In the genomic region with DNA sequence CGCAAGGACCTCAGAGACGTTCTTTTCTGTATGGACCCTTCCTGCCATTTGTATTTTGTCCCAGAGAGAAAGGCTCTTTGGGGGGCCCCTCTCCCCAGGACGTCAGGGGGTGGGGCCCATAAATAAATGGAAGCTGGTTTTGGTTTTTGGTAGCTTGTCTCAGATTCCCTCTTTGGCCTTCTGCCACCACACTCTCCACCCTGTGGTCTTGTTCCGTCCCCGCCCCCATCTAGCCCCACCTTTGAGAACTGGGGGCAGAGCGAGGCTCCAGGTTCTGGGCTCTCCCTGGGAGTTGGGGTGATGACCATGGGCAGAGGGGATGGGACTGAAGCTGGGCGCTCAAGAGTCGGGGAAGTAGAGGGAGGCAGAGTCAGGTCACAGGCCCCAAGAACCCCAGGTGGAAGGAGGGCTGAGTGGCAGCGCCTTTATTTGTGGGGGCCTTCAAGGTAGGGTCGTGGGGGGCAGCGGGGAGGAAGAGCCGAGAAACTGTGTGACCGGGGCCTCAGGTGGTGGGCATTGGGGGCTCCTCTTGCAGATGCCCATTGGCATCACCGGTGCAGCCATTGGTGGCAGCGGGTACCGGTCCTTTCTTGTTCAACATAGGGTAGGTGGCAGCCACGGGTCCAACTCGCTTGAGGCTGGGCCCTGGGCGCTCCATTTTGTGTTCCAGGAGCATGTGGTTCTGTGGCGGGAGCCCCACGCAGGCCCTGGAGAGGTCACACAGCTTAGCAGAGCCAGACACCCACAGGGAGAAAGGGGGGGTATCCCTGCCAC, we compare ENCODE assay signal across 11 cellular contexts. TPM values are rescaled to one million over a fixed set of nuclear protein-coding genes. Genes with fewer than 3 reads are reported as not detected.
DNase-seq lines count a peak whose midpoint lies in the region; ATAC-seq and TF ChIP-seq lines count a peak whose summit lies in the region.
"Had no signal": no experiment of that assay in that cellular context is flagged by ENCODE, and none has a peak within 500 bp of the region (broad histone marks: within the 10 kb centered on the region; RNA-seq: fewer than 3 reads in every experiment).

No MANE protein-coding gene starts in this region.

- H3K4me3 ChIP-seq in GM12864 (ENCODE audit: low read depth, low read length) (peak overlapping the region; percentile 64), mesendoderm (ENCODE audit: low read length) (no peak overlapping the region)

- peak overlapping the region; percentile 59 for H3K27ac ChIP-seq in mesendoderm (ENCODE audit: low read depth, low read length)

- H3K9me3 Mint-ChIP-seq in activated naive CD8-positive, alpha-beta T cell (ENCODE audit: low read depth): no peaks in the 10 kb centered on the region

- no peak for TF ChIP-seq CTCF in GM12864 (IDR thresholded peaks at IDR 0.05; ENCODE audit: low read depth, low read length, missing control alignments)

- H3K4me2 ChIP-seq in mesendoderm (ENCODE audit: low read length): no peak overlapping the region

- H3K79me2 ChIP-seq in mesendoderm (ENCODE audit: control insufficient read depth, insufficient read depth, low read length): no peaks in the 10 kb centered on the region

- no peak overlapping the region for H2BK5ac ChIP-seq in mesendoderm (ENCODE audit: low read length)

- H4K5ac ChIP-seq in mesendoderm (ENCODE audit: low read length): no peak overlapping the region

- H3K9ac ChIP-seq in mesendoderm (ENCODE audit: low read length): peak overlapping the region; percentile 63

- H3K23ac ChIP-seq in mesendoderm (ENCODE audit: low read length): no peak overlapping the region

- H2AK5ac ChIP-seq in mesendoderm (ENCODE audit: low read length): no peak overlapping the region

- peaks cover 4% of the 10 kb centered on the region for H3K36me3 ChIP-seq in mesendoderm (ENCODE audit: control insufficient read depth, insufficient read depth, low read length)

- no peak overlapping the region for H4K8ac ChIP-seq in mesendoderm (ENCODE audit: low read depth, low read length)

- no peak overlapping the region for H3K4ac ChIP-seq in mesendoderm (ENCODE audit: low read depth, low read length)

- no peak overlapping the region for H2BK120ac ChIP-seq in mesendoderm (ENCODE audit: low read depth, low read length)

- H3K4me1 Mint-ChIP-seq in activated naive CD8-positive, alpha-beta T cell (ENCODE audit: low read depth): peaks cover 24% of the 10 kb centered on the region

- no peaks in the 10 kb centered on the region for H3K27me3 Mint-ChIP-seq in activated naive CD8-positive, alpha-beta T cell

- no peak for ATAC-seq in HG03280 (IDR thresholded peaks at IDR 0.05; ENCODE audit: unreplicated experiment)
- ATAC-seq in HG02642 (IDR thresholded peaks at IDR 0.05; ENCODE audit: poor library complexity, unreplicated experiment): no peak

- no peak overlapping the region for H2BK15ac ChIP-seq in mesendoderm (replicated peaks; ENCODE audit: low read depth)

- H3K79me1 ChIP-seq in mesendoderm (ENCODE audit: low read length): no peaks in the 10 kb centered on the region

- peak overlapping the region; percentile 34 for H3K56ac ChIP-seq in mesendoderm (ENCODE audit: low read length)

- no peaks in the 10 kb centered on the region for H3K27me3 ChIP-seq in mesendoderm (ENCODE audit: insufficient read depth, low read length, poor library complexity)

- DNase-seq in 8988T (peak; percentile 56), GM12864 (ENCODE audit: low read depth) (no peak), mesendoderm (no peak), GM03348 (ENCODE audit: low spot score) (no peak), ureter (ENCODE audit: low spot score) (no peak)
- DNase-seq: Calu3 had no signal

- H3K27ac Mint-ChIP-seq in activated naive CD8-positive, alpha-beta T cell: peak overlapping the region; percentile 34

- no CpG with 5 or more reads among the region's 21 CpGs for WGBS in mesendoderm (ENCODE audit: extremely low coverage, insufficient coverage, low lambda C conversion rate)

- H3K4me1 ChIP-seq in mesendoderm (ENCODE audit: control insufficient read depth, low read depth, low read length): peaks cover 12% of the 10 kb centered on the region

- no peak overlapping the region for H3K18ac ChIP-seq in mesendoderm (ENCODE audit: low read length)

- peak overlapping the region; percentile 60 for H3K4me3 Mint-ChIP-seq in activated naive CD8-positive, alpha-beta T cell

- no peaks in the 10 kb centered on the region for H3K36me3 Mint-ChIP-seq in activated naive CD8-positive, alpha-beta T cell

RNA-seq across cellular contexts. Expression of a gene that starts 3.3 kb away (rescaled TPM):
- polyA plus RNA-seq in mesendoderm (2013, experiment 1 of 2): 76.6 TPM
- 79.2 TPM for polyA plus RNA-seq in mesendoderm (2013, experiment 2 of 2)
- 116 TPM for total RNA-seq in ureter

RNA-seq across cellular contexts. Expression of a gene that starts 15.4 kb away (rescaled TPM):
- polyA plus RNA-seq in mesendoderm (2013, experiment 1 of 2): 35.0 TPM
- 35.5 TPM for polyA plus RNA-seq in mesendoderm (2013, experiment 2 of 2)
- total RNA-seq in ureter: 74.7 TPM

RNA-seq across cellular contexts. Expression of a gene that starts 37.2 kb away (rescaled TPM):
- polyA plus RNA-seq in mesendoderm (2013, experiment 1 of 2): not detected
- polyA plus RNA-seq in mesendoderm (2013, experiment 2 of 2): 0.03 TPM
- total RNA-seq in ureter: 3.6 TPM
- total RNA-seq: Calu3, HT-29, SK-MEL-5 had no signal

RNA-seq across cellular contexts. Expression of a gene that starts 48.6 kb away (rescaled TPM):
- 2.1 TPM for polyA plus RNA-seq in mesendoderm (2013, experiment 1 of 2)
- 1.8 TPM for polyA plus RNA-seq in mesendoderm (2013, experiment 2 of 2)
- 84.1 TPM for total RNA-seq in ureter
